19 cellular contexts compared by ENCODE assay signal in genomic region chr1:232576537-232576936, GRCh38.
"Had no signal": no experiment of that assay in that cellular context is flagged by ENCODE, and none has a peak within 500 bp of the region (broad histone marks: within the 10 kb centered on the region; RNA-seq: fewer than 3 reads in every experiment).

No MANE protein-coding gene starts in this region.

- H3K27me3 ChIP-seq: brain microvascular endothelial cell, suprapubic skin had no signal

- H3K27ac ChIP-seq: brain microvascular endothelial cell, epithelial cell of prostate, suprapubic skin had no signal

- H3K9me3 Mint-ChIP-seq: naive B cell; stimulated activated naive CD8-positive, alpha-beta T cell treated with anti-CD3 and anti-CD28 coated beads, Interleukin-15, Interleukin-2, amounts not matched to agents 100 ng/mL and 50 ng/mL, for 24 hours had no signal

- H3K36me3 Mint-ChIP-seq: naive B cell had no signal

- H3K27me3 Mint-ChIP-seq: naive B cell; stimulated activated naive CD8-positive, alpha-beta T cell treated with anti-CD3 and anti-CD28 coated beads, Interleukin-15, Interleukin-2, amounts not matched to agents 100 ng/mL and 50 ng/mL, for 24 hours had no signal

- H3K36me3 ChIP-seq: brain microvascular endothelial cell, suprapubic skin had no signal

- H3K4me3 Mint-ChIP-seq: immature natural killer cell; naive B cell; stimulated activated naive CD8-positive, alpha-beta T cell treated with anti-CD3 and anti-CD28 coated beads, Interleukin-15, Interleukin-2, amounts not matched to agents 100 ng/mL and 50 ng/mL, for 24 hours had no signal

- DNase-seq: activated CD4-positive, CD25-positive, alpha-beta regulatory T cell; activated naive CD4-positive, alpha-beta T cell; activated T-cell treated with anti-CD3 and anti-CD28 coated beads for 4 hours; anterior cingulate cortex; brain microvascular endothelial cell; cortex of kidney; effector CD8-positive, alpha-beta T cell; head of caudate nucleus; immature natural killer cell; naive B cell; stimulated activated CD4-positive, alpha-beta T cell treated with anti-CD3 and anti-CD28 coated beads, Interleukin-15, amount 100 ng/mL, for 24 hours; stimulated activated CD4-positive, alpha-beta T cell treated with anti-CD3 and anti-CD28 coated beads, Interleukin-4, amount 100 ng/mL, for 1 hour; SW 1271; trophoblast cell had no signal

- H3K9me3 ChIP-seq: suprapubic skin had no signal

- H3K4me3 ChIP-seq: lung, skin epidermis, suprapubic skin had no signal

- H3K27ac Mint-ChIP-seq: immature natural killer cell; stimulated activated naive CD8-positive, alpha-beta T cell treated with anti-CD3 and anti-CD28 coated beads, Interleukin-15, Interleukin-2, amounts not matched to agents 100 ng/mL and 50 ng/mL, for 24 hours had no signal
